Comparison of ENCODE assay signal across 17 cellular contexts in genomic region chr15:69793783-69794451, GRCh38.
A peak's percentile ranks its signal among the peaks of the same experiment; 100 is the strongest.
DNase-seq lines count a peak whose midpoint lies in the region; ATAC-seq and TF ChIP-seq lines count a peak whose summit lies in the region.
"Had no signal": no experiment of that assay in that cellular context is flagged by ENCODE, and none has a peak within 500 bp of the region (broad histone marks: within the 10 kb centered on the region; RNA-seq: fewer than 3 reads in every experiment).

No MANE protein-coding gene starts in this region.

- H3K9me3 Mint-ChIP-seq in nephron progenitor cell: peaks cover 9% of the 10 kb centered on the region

- no peak overlapping the region for H2BK15ac ChIP-seq in IMR-90 (ENCODE audit: low read depth, low read length)

- no peak for TF ChIP-seq RAD21 in IMR-90 (IDR thresholded peaks at IDR 0.05; ENCODE audit: low read length)

- H3K18ac ChIP-seq in IMR-90 (ENCODE audit: low read depth, low read length): no peak overlapping the region

- TF ChIP-seq EP300 in esophagus muscularis mucosa (IDR thresholded peaks at IDR 0.05): no peak

- peaks cover 9% of the 10 kb centered on the region for H3K9me3 ChIP-seq in IMR-90 (ENCODE audit: control insufficient read depth, insufficient read depth, low read length)
- H3K9me3 ChIP-seq in esophagus muscularis mucosa: peaks cover 0 to 12% (median 11%) of the 10 kb centered on the region in 4 donors
- H3K9me3 ChIP-seq in tibial artery: peaks cover 0 to 11% (median 5%) of the 10 kb centered on the region in 3 donors
- H3K9me3 ChIP-seq: Caco-2, colonic mucosa had no signal

- H3K9ac ChIP-seq in IMR-90 (ENCODE audit: low read depth, low read length): no peak overlapping the region

- no peak overlapping the region for H4K5ac ChIP-seq in IMR-90 (ENCODE audit: low read depth, low read length)

- no peak overlapping the region for H3K4ac ChIP-seq in IMR-90 (ENCODE audit: low read depth, low read length)

- intact Hi-C loops in IMR-90 (cut with micrococcal nuclease) (no loop called here), esophagus muscularis mucosa (cut with DNase I) (no loop called here), tibial artery (cut with DNase I; ENCODE audit: low total_unique reads) (loop anchor here (10.0 kb wide), 1 partner anchor 301 kb away; the partner anchor contains the start of gene TLE3)

- no peak overlapping the region for H2BK120ac ChIP-seq in IMR-90 (ENCODE audit: low read depth, low read length)

- H2BK5ac ChIP-seq in IMR-90 (ENCODE audit: low read depth, low read length, poor library complexity, severe bottlenecking): no peak overlapping the region

- DNase-seq in IMR-90: no peak
- DNase-seq in esophagus muscularis mucosa (ENCODE audit: extremely low spot score): no peak
- no peak for DNase-seq in nephron progenitor cell
- DNase-seq in tibial artery: peak in 1 of 2 donors; percentile 85
- DNase-seq in middle frontal gyrus (ENCODE audit: extremely low spot score, low spot score): no peak
- DNase-seq: activated CD8-positive, alpha-beta memory T cell treated with anti-CD3 and anti-CD28 coated beads, Interleukin-2, amount 50 U/mL, for 4 hours; activated gamma-delta T cell; Caco-2; colonic mucosa; naive thymus-derived CD4-positive, alpha-beta T cell; NCI-H1930; NCI-H510A had no signal

- no TSS peak for BruUV-seq in IMR-90 (replicated peaks; lab: Mats Ljungman, UMichigan)

- no peaks in the 10 kb centered on the region for H3K36me3 Mint-ChIP-seq in nephron progenitor cell (ENCODE audit: low read depth)

- POLR2A ChIA-PET in IMR-90 (lab: Charles Lee; ENCODE audit: unreplicated experiment): no interaction called here

- no peak overlapping the region for H4K91ac ChIP-seq in IMR-90 (ENCODE audit: insufficient read depth, low read depth, low read length)

- H2BK20ac ChIP-seq in IMR-90 (ENCODE audit: low read depth, low read length): no peak overlapping the region

- no peaks in the 10 kb centered on the region for H4K20me1 ChIP-seq in IMR-90 (ENCODE audit: insufficient read depth, low read length)

- H3K4me2 ChIP-seq in IMR-90 (ENCODE audit: low read depth, low read length): no peak overlapping the region

- H3K14ac ChIP-seq in IMR-90 (replicated peaks; ENCODE audit: low read depth, low read length): no peak overlapping the region

- no peak overlapping the region for H4K8ac ChIP-seq in IMR-90 (ENCODE audit: low read depth in 2 of 2, low read length in 2 of 2)

- H3K27me3 ChIP-seq in IMR-90 (ENCODE audit: control insufficient read depth, insufficient read depth, low read length) (peaks cover 10% of the 10 kb centered on the region), esophagus muscularis mucosa (no peaks in the 10 kb centered on the region), tibial artery (no peaks in the 10 kb centered on the region)
- H3K27me3 ChIP-seq: colonic mucosa had no signal

- peaks cover 14% of the 10 kb centered on the region for H3K9me1 ChIP-seq in IMR-90 (ENCODE audit: insufficient read depth, low read length)

- H3K27me3 Mint-ChIP-seq in nephron progenitor cell (ENCODE audit: low read depth, poor library complexity): peaks cover 10% of the 10 kb centered on the region

- H3K36me3 ChIP-seq in IMR-90 (ENCODE audit: control insufficient read depth, insufficient read depth, low read length): no peaks in the 10 kb centered on the region
- no peaks in the 10 kb centered on the region for H3K36me3 ChIP-seq in esophagus muscularis mucosa
- H3K36me3 ChIP-seq in tibial artery: no peaks in the 10 kb centered on the region
- H3K36me3 ChIP-seq: colonic mucosa had no signal

- H2AFZ ChIP-seq in IMR-90 (replicated peaks; ENCODE audit: low read length, poor library complexity): no peak overlapping the region

- no peak for TF ChIP-seq CTCF in IMR-90 (conservative IDR thresholded peaks at IDR 0.05; ENCODE audit: low read depth, low read length)
- no peak for TF ChIP-seq CTCF in esophagus muscularis mucosa (IDR thresholded peaks at IDR 0.05)
- no peak for TF ChIP-seq CTCF in nephron progenitor cell (IDR thresholded peaks at IDR 0.05)
- no peak for TF ChIP-seq CTCF in tibial artery (IDR thresholded peaks at IDR 0.05)

- in situ Hi-C loops in IMR-90 (cut with MboI; ENCODE audit: low sequenced_read_pairs): no loop called here

- no peak overlapping the region for H3K23ac ChIP-seq in IMR-90 (ENCODE audit: low read depth, low read length)

- dilution Hi-C loops in IMR-90 (cut with HindIII; ENCODE audit: low sequenced_read_pairs, unreplicated experiment): no loop called here

- peak overlapping the region; percentile 11 for H3K4me3 Mint-ChIP-seq in nephron progenitor cell
- H3K4me3 Mint-ChIP-seq: naive thymus-derived CD4-positive, alpha-beta T cell; T-helper 2 cell treated with Interferon-gamma antibody and Interleukin-4, amounts not matched to agents 5 μg/mL and 100 μg/mL, for 36 hours had no signal

- no peaks in the 10 kb centered on the region for H3K79me1 ChIP-seq in IMR-90 (ENCODE audit: low read depth in 1 of 2, low read length in 2 of 2)

- H3K27ac ChIP-seq in IMR-90 (ENCODE audit: insufficient read depth, low read length) (no peak overlapping the region), esophagus muscularis mucosa (replicated peaks in 1 of 4) (peak overlapping the region; percentile 65 to 76 (median 71)), tibial artery (peak overlapping the region; percentile 83 to 92)
- H3K27ac ChIP-seq: colonic mucosa had no signal

- TF ChIP-seq POLR2A in IMR-90 (IDR thresholded peaks at IDR 0.05; ENCODE audit: low read depth, low read length): no peak
- TF ChIP-seq POLR2A in esophagus muscularis mucosa (IDR thresholded peaks at IDR 0.05; ENCODE audit: low read depth): no peak

- ATAC-seq in IMR-90 (ENCODE audit: low read depth) (no peak), HG02798 (IDR thresholded peaks at IDR 0.05; ENCODE audit: poor library complexity, unreplicated experiment) (no peak), GM19452 (IDR thresholded peaks at IDR 0.05; ENCODE audit: unreplicated experiment) (no peak), GM19035 (IDR thresholded peaks at IDR 0.05; ENCODE audit: unreplicated experiment) (no peak)
- ATAC-seq: K562; naive thymus-derived CD4-positive, alpha-beta T cell had no signal

- WGBS in IMR-90 (ENCODE audit: extremely low coverage in 2 of 2, insufficient read length in 1 of 2), 2 experiments: 76% methylated on average over 5 of the region's 9 CpGs; no CpG with 5 or more reads in 1 of the 2 experiments
- 76% methylated on average over 9 of the region's 9 CpGs for WGBS in esophagus muscularis mucosa

- 0 out of 2 replicates have a peak overlapping the region, but pooled peaks have one; percentile 35 for H2AK5ac ChIP-seq in IMR-90 (ENCODE audit: low read depth, low read length)

- H3K4me1 ChIP-seq in IMR-90 (ENCODE audit: control insufficient read depth, insufficient read depth, low read length) (peaks cover 8% of the 10 kb centered on the region), esophagus muscularis mucosa (peaks cover 14 to 28% (median 26%) of the 10 kb centered on the region in 4 donors), tibial artery (peaks cover 0 to 41% (median 27%) of the 10 kb centered on the region in 4 donors)
- H3K4me1 ChIP-seq: colonic mucosa had no signal

- no peak overlapping the region for H3K4me3 ChIP-seq in IMR-90 (ENCODE audit: insufficient read depth, low read depth, low read length)
- H3K4me3 ChIP-seq in esophagus muscularis mucosa: no peak overlapping the region
- H3K4me3 ChIP-seq in tibial artery: no peak overlapping the region
- H3K4me3 ChIP-seq: colonic mucosa, K562 had no signal

- peaks cover 34% of the 10 kb centered on the region for H3K4me1 Mint-ChIP-seq in nephron progenitor cell

- peak overlapping the region; percentile 17 for H3K27ac Mint-ChIP-seq in nephron progenitor cell
- H3K27ac Mint-ChIP-seq: naive thymus-derived CD4-positive, alpha-beta T cell; T-helper 2 cell treated with Interferon-gamma antibody and Interleukin-4, amounts not matched to agents 5 μg/mL and 100 μg/mL, for 36 hours had no signal

- no peak overlapping the region for H3K56ac ChIP-seq in IMR-90 (ENCODE audit: extremely low read depth, insufficient read depth, low read length)

- H2AK9ac ChIP-seq in IMR-90 (replicated peaks; ENCODE audit: low read depth, low read length, poor library complexity): no peak overlapping the region

- CTCF ChIA-PET in IMR-90 (lab: Yijun Ruan, JAX): no interaction called here

TF ChIP-seq in IMR-90, 13 proteins besides CTCF, POLR2A, EP300 and RAD21:
- no peak for TF ChIP-seq NFE2L2 (IDR thresholded peaks at IDR 0.05; ENCODE audit: low read depth, low read length)
- no peak for TF ChIP-seq FOS (IDR thresholded peaks at IDR 0.05; ENCODE audit: low read depth, low read length)
- no peak for TF ChIP-seq RFX5 (IDR thresholded peaks at IDR 0.05; ENCODE audit: low read depth, low read length)
- no peak for TF ChIP-seq MAFK (IDR thresholded peaks at IDR 0.05; ENCODE audit: low read depth, low read length)
- no peak for TF ChIP-seq RCOR1 (IDR thresholded peaks at IDR 0.05; ENCODE audit: insufficient replicate concordance, low read length)
